Comparison of ENCODE assay signal across 16 cellular contexts in genomic region chrX:147914609-147915008, GRCh38. TPM values are rescaled to one million over a fixed set of nuclear protein-coding genes. Genes with fewer than 3 reads are reported as not detected.
A peak's percentile ranks its signal among the peaks of the same experiment; 100 is the strongest.
DNase-seq lines count a peak whose midpoint lies in the region; ATAC-seq and TF ChIP-seq lines count a peak whose summit lies in the region.
"Had no signal": no experiment of that assay in that cellular context is flagged by ENCODE, and none has a peak within 500 bp of the region (broad histone marks: within the 10 kb centered on the region; RNA-seq: fewer than 3 reads in every experiment).

No MANE protein-coding gene starts in this region.

- DNase-seq in activated CD4-positive, alpha-beta T cell treated with anti-CD3 and anti-CD28 coated beads, Interleukin-2, amount 10 ng/mL, durations not matched to agents 7 days and 5 days = no peak
- no peak for DNase-seq in activated CD4-positive, alpha-beta T cell treated with anti-CD3 and anti-CD28 coated beads for 48 hours
- DNase-seq in NB4 (ENCODE audit: low read depth) (no peak), retinal pigment epithelial cell (ENCODE audit: low read depth) (no peak), NCI-H524 treated with DMSO at 0.1 percent for 48 hours (lab: John Stamatoyannopoulos, UW) (no peak), ascending aorta (ENCODE audit: low spot score in 2 of 2) (no peak)
- no peak for DNase-seq in effector memory CD8-positive, alpha-beta T cell
- DNase-seq: ACHN; activated CD8-positive, alpha-beta memory T cell treated with anti-CD3 and anti-CD28 coated beads, Interleukin-2, amount 10 ng/mL, durations not matched to agents 7 days and 5 days; DMS53; left colon; NCI-H1092; spleen; transverse colon had no signal

- no peak for TF ChIP-seq POLR2A in NB4 (IDR thresholded peaks at IDR 0.05; ENCODE audit: extremely low read depth, insufficient read length)

- H3K36me3 Mint-ChIP-seq in activated CD4-positive, alpha-beta T cell treated with anti-CD3 and anti-CD28 coated beads, Interleukin-2, amount 10 ng/mL, durations not matched to agents 7 days and 5 days (ENCODE audit: low read depth) = peaks cover 2% of the 10 kb centered on the region
- H3K36me3 Mint-ChIP-seq in effector memory CD8-positive, alpha-beta T cell (ENCODE audit: insufficient read depth) = peaks cover 19% of the 10 kb centered on the region

- POLR2A ChIA-PET in activated CD4-positive, alpha-beta T cell treated with anti-CD3 and anti-CD28 coated beads, Interleukin-2, amount 10 ng/mL, durations not matched to agents 7 days and 5 days (lab: Charles Lee) = no interaction called here

- no peaks in the 10 kb centered on the region for H3K9me3 Mint-ChIP-seq in activated CD4-positive, alpha-beta T cell treated with anti-CD3 and anti-CD28 coated beads, Interleukin-2, amount 10 ng/mL, durations not matched to agents 7 days and 5 days
- H3K9me3 Mint-ChIP-seq in effector memory CD8-positive, alpha-beta T cell = no peaks in the 10 kb centered on the region

- peak overlapping the region; percentile 96 for H3K4me3 Mint-ChIP-seq in activated CD4-positive, alpha-beta T cell treated with anti-CD3 and anti-CD28 coated beads, Interleukin-2, amount 10 ng/mL, durations not matched to agents 7 days and 5 days
- H3K4me3 Mint-ChIP-seq in effector memory CD8-positive, alpha-beta T cell = peak overlapping the region; percentile 29 to 94

- H3K27ac Mint-ChIP-seq in activated CD4-positive, alpha-beta T cell treated with anti-CD3 and anti-CD28 coated beads, Interleukin-2, amount 10 ng/mL, durations not matched to agents 7 days and 5 days = no peak overlapping the region
- H3K27ac Mint-ChIP-seq in effector memory CD8-positive, alpha-beta T cell = peak overlapping the region in 1 of 2 donors; percentile 49

- no peaks in the 10 kb centered on the region for H3K27me3 Mint-ChIP-seq in activated CD4-positive, alpha-beta T cell treated with anti-CD3 and anti-CD28 coated beads, Interleukin-2, amount 10 ng/mL, durations not matched to agents 7 days and 5 days
- no peaks in the 10 kb centered on the region for H3K27me3 Mint-ChIP-seq in effector memory CD8-positive, alpha-beta T cell
- H3K27me3 Mint-ChIP-seq: activated CD8-positive, alpha-beta memory T cell treated with anti-CD3 and anti-CD28 coated beads, Interleukin-2, amount 10 ng/mL, durations not matched to agents 7 days and 5 days had no signal

- CTCF ChIA-PET in activated CD4-positive, alpha-beta T cell treated with anti-CD3 and anti-CD28 coated beads, Interleukin-2, amount 10 ng/mL, durations not matched to agents 7 days and 5 days (lab: Charles Lee) = interaction anchor here (0.6 kb wide), 1 partner anchor 1585 kb away, joined by 3 read pairs; no protein-coding TSS in a partner anchor

- H3K27ac ChIP-seq in ascending aorta = no peak overlapping the region
- H3K27ac ChIP-seq: RWPE1 had no signal

- intact Hi-C loops in ascending aorta (cut with DNase I) = no loop called here

- H3K4me1 Mint-ChIP-seq in activated CD4-positive, alpha-beta T cell treated with anti-CD3 and anti-CD28 coated beads, Interleukin-2, amount 10 ng/mL, durations not matched to agents 7 days and 5 days = peaks cover 57% of the 10 kb centered on the region
- H3K4me1 Mint-ChIP-seq in effector memory CD8-positive, alpha-beta T cell (ENCODE audit: low read depth in 2 of 2) = peaks cover 23 to 34% of the 10 kb centered on the region in 2 donors

- H3K4me3 ChIP-seq in NB4 (ENCODE audit: low read depth, low read length) = peak overlapping the region; percentile 82
- peak overlapping the region; percentile 74 for H3K4me3 ChIP-seq in retinal pigment epithelial cell (ENCODE audit: low read length)
- H3K4me3 ChIP-seq in ascending aorta = no peak overlapping the region

- no peaks in the 10 kb centered on the region for H3K4me1 ChIP-seq in ascending aorta

- no peaks in the 10 kb centered on the region for H3K27me3 ChIP-seq in ascending aorta
- H3K27me3 ChIP-seq: spleen, transverse colon had no signal

- TF ChIP-seq CTCF in NB4 (IDR thresholded peaks at IDR 0.05; ENCODE audit: low read depth, low read length) (no peak), retinal pigment epithelial cell (conservative IDR thresholded peaks at IDR 0.05; ENCODE audit: low read depth, low read length) (no peak), ascending aorta (IDR thresholded peaks at IDR 0.05) (no peak)

- no peaks in the 10 kb centered on the region for H3K36me3 ChIP-seq in ascending aorta
- H3K36me3 ChIP-seq: spleen, transverse colon had no signal

- H3K9me3 ChIP-seq in ascending aorta = no peaks in the 10 kb centered on the region
- H3K9me3 ChIP-seq: spleen, transverse colon had no signal

- ATAC-seq in effector memory CD8-positive, alpha-beta T cell (replicated peaks) = no peak
- no peak for ATAC-seq in GM19467 (IDR thresholded peaks at IDR 0.05; ENCODE audit: unreplicated experiment)
- ATAC-seq: activated CD8-positive, alpha-beta memory T cell treated with anti-CD3 and anti-CD28 coated beads, Interleukin-2, amount 10 ng/mL, durations not matched to agents 7 days and 5 days; left colon had no signal

RNA-seq across cellular contexts. Expression of gene FMR1, which starts 2.9 kb away (rescaled TPM):
- 10 to 100 TPM; 57.0 to 58.4 TPM for total RNA-seq in activated CD4-positive, alpha-beta T cell treated with anti-CD3 and anti-CD28 coated beads, Interleukin-2, amount 10 ng/mL, durations not matched to agents 7 days and 5 days
- 10.7 TPM for total RNA-seq in ascending aorta

Comparison
In these comparisons a context has a peak if more than half of its experiments do, and no peak if none do; other contexts are left out.
1. H3K4me3 ChIP-seq: peak in NB4 (single experiment) and retinal pigment epithelial cell (single experiment); none in ascending aorta (0 of 2).